Comparison of ENCODE assay signal across 1 cellular context in the genomic region with DNA sequence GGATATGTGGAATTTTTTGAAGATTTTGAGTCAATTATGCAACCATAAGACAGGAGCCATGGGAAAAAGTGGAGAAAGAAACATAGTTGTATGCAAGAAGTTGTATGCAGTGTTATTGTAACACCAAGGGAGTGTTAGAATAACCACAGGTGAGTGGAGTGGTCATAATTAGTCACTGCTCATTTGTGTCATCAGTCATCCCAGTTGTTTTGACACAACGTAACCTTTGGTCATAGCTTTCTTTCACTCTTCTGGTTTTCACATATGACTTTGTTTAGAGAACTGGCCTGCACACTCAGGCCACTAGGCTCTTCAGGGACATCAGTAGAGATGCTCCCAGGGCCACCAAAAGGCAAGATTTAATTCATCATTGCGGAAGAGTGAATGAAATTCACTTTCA.
TF ChIP-seq lines count a peak whose summit lies in the region.

No MANE protein-coding gene starts in this region.

TF ChIP-seq in GM12878, 131 proteins besides CTCF, POLR2A, EP300 and RAD21 (continued from another document and continues in another):
- TF ChIP-seq, protein P1, sequence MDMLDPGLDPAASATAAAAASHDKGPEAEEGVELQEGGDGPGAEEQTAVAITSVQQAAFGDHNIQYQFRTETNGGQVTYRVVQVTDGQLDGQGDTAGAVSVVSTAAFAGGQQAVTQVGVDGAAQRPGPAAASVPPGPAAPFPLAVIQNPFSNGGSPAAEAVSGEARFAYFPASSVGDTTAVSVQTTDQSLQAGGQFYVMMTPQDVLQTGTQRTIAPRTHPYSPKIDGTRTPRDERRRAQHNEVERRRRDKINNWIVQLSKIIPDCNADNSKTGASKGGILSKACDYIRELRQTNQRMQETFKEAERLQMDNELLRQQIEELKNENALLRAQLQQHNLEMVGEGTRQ (IDR thresholded peaks at IDR 0.05; ENCODE audit: borderline replicate concordance, low read depth, low read length) = no peak
- TF ChIP-seq EGR1 (IDR thresholded peaks at IDR 0.05; ENCODE audit: borderline replicate concordance in 1 of 2, low read depth in 2 of 2, low read length in 2 of 2) (no peak), NBN (IDR thresholded peaks at IDR 0.05) (peak; percentile 36; the same call in 1 of the 2 replicates), DPF2 (IDR thresholded peaks at IDR 0.05) (0 out of 2 replicates have a peak, but pooled peaks have one; percentile 27), TCF7 (IDR thresholded peaks at IDR 0.05; ENCODE audit: borderline replicate concordance) (no peak), NR2F1 (conservative IDR thresholded peaks at IDR 0.05) (peak; percentile 45; the same call in 1 of the 2 replicates), SMC3 (IDR thresholded peaks at IDR 0.05; ENCODE audit: borderline replicate concordance, low read length) (no peak), EZH2 (IDR thresholded peaks at IDR 0.05; ENCODE audit: borderline replicate concordance, control insufficient read depth, low read depth, low read length) (no peak), PML (IDR thresholded peaks at IDR 0.05; ENCODE audit: low read length) (no peak), NFIC (IDR thresholded peaks at IDR 0.05; ENCODE audit: low read depth, low read length) (no peak), BCL11A (IDR thresholded peaks at IDR 0.05; ENCODE audit: low read depth, low read length) (peak; percentile 63; the same call in 1 of the 2 replicates), MEF2B (IDR thresholded peaks at IDR 0.05; ENCODE audit: partially characterized antibody, poor library complexity, severe bottlenecking) (peak; percentile 18), MEF2A (IDR thresholded peaks at IDR 0.05; ENCODE audit: insufficient read depth, low read depth, low read length) (no peak), CBX3 (IDR thresholded peaks at IDR 0.05; ENCODE audit: borderline replicate concordance, low read depth) (no peak), POLR2AphosphoS5 (IDR thresholded peaks at IDR 0.05; ENCODE audit: low read length) (no peak), POU2F2 (IDR thresholded peaks at IDR 0.05; ENCODE audit: borderline replicate concordance, low read depth, low read length) (no peak), RUNX3 (IDR thresholded peaks at IDR 0.05; ENCODE audit: low read length) (peak; percentile 37; the same call in 1 of the 2 replicates), ZNF217 (IDR thresholded peaks at IDR 0.05) (no peak), KDM1A (IDR thresholded peaks at IDR 0.05; ENCODE audit: borderline replicate concordance) (no peak), TAF1 (IDR thresholded peaks at IDR 0.05; ENCODE audit: borderline replicate concordance, low read depth, low read length) (no peak), MYB (IDR thresholded peaks at IDR 0.05; ENCODE audit: borderline replicate concordance, low read depth, low read length) (no peak), ZZZ3 (IDR thresholded peaks at IDR 0.05; ENCODE audit: control insufficient read depth, insufficient read length, low read depth) (no peak), MTA2 (IDR thresholded peaks at IDR 0.05; ENCODE audit: low read depth) (peak; percentile 76; the same call in 1 of the 2 replicates)
- TF ChIP-seq, protein P2, sequence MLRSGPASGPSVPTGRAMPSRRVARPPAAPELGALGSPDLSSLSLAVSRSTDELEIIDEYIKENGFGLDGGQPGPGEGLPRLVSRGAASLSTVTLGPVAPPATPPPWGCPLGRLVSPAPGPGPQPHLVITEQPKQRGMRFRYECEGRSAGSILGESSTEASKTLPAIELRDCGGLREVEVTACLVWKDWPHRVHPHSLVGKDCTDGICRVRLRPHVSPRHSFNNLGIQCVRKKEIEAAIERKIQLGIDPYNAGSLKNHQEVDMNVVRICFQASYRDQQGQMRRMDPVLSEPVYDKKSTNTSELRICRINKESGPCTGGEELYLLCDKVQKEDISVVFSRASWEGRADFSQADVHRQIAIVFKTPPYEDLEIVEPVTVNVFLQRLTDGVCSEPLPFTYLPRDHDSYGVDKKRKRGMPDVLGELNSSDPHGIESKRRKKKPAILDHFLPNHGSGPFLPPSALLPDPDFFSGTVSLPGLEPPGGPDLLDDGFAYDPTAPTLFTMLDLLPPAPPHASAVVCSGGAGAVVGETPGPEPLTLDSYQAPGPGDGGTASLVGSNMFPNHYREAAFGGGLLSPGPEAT (IDR thresholded peaks at IDR 0.05; ENCODE audit: low read depth) = no peak; the same call in 1 of the 2 replicates
- TF ChIP-seq, protein P3, sequence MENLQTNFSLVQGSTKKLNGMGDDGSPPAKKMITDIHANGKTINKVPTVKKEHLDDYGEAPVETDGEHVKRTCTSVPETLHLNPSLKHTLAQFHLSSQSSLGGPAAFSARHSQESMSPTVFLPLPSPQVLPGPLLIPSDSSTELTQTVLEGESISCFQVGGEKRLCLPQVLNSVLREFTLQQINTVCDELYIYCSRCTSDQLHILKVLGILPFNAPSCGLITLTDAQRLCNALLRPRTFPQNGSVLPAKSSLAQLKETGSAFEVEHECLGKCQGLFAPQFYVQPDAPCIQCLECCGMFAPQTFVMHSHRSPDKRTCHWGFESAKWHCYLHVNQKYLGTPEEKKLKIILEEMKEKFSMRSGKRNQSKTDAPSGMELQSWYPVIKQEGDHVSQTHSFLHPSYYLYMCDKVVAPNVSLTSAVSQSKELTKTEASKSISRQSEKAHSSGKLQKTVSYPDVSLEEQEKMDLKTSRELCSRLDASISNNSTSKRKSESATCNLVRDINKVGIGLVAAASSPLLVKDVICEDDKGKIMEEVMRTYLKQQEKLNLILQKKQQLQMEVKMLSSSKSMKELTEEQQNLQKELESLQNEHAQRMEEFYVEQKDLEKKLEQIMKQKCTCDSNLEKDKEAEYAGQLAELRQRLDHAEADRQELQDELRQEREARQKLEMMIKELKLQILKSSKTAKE (IDR thresholded peaks at IDR 0.05; ENCODE audit: low read depth, poor library complexity, severe bottlenecking) = no peak
- TF ChIP-seq, protein P4, sequence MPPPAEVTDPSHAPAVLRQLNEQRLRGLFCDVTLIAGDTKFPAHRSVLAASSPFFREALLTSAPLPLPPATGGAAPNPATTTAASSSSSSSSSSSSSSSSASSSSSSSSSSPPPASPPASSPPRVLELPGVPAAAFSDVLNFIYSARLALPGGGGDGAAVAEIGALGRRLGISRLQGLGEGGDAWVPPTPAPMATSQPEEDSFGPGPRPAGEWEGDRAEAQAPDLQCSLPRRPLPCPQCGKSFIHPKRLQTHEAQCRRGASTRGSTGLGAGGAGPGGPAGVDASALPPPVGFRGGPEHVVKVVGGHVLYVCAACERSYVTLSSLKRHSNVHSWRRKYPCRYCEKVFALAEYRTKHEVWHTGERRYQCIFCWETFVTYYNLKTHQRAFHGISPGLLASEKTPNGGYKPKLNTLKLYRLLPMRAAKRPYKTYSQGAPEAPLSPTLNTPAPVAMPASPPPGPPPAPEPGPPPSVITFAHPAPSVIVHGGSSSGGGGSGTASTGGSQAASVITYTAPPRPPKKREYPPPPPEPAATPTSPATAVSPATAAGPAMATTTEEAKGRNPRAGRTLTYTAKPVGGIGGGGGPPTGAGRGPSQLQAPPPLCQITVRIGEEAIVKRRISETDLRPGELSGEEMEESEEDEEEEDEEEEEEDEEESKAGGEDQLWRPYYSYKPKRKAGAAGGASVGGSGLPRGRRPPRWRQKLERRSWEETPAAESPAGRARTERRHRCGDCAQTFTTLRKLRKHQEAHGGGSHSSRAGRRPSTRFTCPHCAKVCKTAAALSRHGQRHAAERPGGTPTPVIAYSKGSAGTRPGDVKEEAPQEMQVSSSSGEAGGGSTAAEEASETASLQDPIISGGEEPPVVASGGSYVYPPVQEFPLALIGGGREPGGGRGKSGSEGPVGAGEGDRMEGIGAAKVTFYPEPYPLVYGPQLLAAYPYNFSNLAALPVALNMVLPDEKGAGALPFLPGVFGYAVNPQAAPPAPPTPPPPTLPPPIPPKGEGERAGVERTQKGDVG (CRISPR knock-in tag; IDR thresholded peaks at IDR 0.05) = no peak
- TF ChIP-seq, protein P5, sequence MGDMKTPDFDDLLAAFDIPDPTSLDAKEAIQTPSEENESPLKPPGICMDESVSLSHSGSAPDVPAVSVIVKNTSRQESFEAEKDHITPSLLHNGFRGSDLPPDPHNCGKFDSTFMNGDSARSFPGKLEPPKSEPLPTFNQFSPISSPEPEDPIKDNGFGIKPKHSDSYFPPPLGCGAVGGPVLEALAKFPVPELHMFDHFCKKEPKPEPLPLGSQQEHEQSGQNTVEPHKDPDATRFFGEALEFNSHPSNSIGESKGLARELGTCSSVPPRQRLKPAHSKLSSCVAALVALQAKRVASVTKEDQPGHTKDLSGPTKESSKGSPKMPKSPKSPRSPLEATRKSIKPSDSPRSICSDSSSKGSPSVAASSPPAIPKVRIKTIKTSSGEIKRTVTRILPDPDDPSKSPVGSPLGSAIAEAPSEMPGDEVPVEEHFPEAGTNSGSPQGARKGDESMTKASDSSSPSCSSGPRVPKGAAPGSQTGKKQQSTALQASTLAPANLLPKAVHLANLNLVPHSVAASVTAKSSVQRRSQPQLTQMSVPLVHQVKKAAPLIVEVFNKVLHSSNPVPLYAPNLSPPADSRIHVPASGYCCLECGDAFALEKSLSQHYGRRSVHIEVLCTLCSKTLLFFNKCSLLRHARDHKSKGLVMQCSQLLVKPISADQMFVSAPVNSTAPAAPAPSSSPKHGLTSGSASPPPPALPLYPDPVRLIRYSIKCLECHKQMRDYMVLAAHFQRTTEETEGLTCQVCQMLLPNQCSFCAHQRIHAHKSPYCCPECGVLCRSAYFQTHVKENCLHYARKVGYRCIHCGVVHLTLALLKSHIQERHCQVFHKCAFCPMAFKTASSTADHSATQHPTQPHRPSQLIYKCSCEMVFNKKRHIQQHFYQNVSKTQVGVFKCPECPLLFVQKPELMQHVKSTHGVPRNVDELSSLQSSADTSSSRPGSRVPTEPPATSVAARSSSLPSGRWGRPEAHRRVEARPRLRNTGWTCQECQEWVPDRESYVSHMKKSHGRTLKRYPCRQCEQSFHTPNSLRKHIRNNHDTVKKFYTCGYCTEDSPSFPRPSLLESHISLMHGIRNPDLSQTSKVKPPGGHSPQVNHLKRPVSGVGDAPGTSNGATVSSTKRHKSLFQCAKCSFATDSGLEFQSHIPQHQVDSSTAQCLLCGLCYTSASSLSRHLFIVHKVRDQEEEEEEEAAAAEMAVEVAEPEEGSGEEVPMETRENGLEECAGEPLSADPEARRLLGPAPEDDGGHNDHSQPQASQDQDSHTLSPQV (IDR thresholded peaks at IDR 0.05) = no peak
- TF ChIP-seq, protein P6, sequence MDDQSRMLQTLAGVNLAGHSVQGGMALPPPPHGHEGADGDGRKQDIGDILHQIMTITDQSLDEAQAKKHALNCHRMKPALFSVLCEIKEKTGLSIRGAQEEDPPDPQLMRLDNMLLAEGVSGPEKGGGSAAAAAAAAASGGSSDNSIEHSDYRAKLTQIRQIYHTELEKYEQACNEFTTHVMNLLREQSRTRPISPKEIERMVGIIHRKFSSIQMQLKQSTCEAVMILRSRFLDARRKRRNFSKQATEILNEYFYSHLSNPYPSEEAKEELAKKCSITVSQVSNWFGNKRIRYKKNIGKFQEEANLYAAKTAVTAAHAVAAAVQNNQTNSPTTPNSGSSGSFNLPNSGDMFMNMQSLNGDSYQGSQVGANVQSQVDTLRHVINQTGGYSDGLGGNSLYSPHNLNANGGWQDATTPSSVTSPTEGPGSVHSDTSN (IDR thresholded peaks at IDR 0.05; ENCODE audit: insufficient replicate concordance, low read depth, low read length) = peak; percentile 70
- TF ChIP-seq, protein P7, sequence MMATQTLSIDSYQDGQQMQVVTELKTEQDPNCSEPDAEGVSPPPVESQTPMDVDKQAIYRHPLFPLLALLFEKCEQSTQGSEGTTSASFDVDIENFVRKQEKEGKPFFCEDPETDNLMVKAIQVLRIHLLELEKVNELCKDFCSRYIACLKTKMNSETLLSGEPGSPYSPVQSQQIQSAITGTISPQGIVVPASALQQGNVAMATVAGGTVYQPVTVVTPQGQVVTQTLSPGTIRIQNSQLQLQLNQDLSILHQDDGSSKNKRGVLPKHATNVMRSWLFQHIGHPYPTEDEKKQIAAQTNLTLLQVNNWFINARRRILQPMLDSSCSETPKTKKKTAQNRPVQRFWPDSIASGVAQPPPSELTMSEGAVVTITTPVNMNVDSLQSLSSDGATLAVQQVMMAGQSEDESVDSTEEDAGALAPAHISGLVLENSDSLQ (IDR thresholded peaks at IDR 0.05) = peak; percentile 52
- TF ChIP-seq, protein P8, sequence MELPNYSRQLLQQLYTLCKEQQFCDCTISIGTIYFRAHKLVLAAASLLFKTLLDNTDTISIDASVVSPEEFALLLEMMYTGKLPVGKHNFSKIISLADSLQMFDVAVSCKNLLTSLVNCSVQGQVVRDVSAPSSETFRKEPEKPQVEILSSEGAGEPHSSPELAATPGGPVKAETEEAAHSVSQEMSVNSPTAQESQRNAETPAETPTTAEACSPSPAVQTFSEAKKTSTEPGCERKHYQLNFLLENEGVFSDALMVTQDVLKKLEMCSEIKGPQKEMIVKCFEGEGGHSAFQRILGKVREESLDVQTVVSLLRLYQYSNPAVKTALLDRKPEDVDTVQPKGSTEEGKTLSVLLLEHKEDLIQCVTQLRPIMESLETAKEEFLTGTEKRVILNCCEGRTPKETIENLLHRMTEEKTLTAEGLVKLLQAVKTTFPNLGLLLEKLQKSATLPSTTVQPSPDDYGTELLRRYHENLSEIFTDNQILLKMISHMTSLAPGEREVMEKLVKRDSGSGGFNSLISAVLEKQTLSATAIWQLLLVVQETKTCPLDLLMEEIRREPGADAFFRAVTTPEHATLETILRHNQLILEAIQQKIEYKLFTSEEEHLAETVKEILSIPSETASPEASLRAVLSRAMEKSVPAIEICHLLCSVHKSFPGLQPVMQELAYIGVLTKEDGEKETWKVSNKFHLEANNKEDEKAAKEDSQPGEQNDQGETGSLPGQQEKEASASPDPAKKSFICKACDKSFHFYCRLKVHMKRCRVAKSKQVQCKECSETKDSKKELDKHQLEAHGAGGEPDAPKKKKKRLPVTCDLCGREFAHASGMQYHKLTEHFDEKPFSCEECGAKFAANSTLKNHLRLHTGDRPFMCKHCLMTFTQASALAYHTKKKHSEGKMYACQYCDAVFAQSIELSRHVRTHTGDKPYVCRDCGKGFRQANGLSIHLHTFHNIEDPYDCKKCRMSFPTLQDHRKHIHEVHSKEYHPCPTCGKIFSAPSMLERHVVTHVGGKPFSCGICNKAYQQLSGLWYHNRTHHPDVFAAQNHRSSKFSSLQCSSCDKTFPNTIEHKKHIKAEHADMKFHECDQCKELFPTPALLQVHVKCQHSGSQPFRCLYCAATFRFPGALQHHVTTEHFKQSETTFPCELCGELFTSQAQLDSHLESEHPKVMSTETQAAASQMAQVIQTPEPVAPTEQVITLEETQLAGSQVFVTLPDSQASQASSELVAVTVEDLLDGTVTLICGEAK (IDR thresholded peaks at IDR 0.05; ENCODE audit: borderline replicate concordance) = no peak
